Comparison of ENCODE assay signal across 20 cellular contexts in genomic region chr9:11946521-11946920, GRCh38.
"Had no signal": no experiment of that assay in that cellular context is flagged by ENCODE, and none has a peak within 500 bp of the region (broad histone marks: within the 10 kb centered on the region; RNA-seq: fewer than 3 reads in every experiment).

No MANE protein-coding gene starts in this region.

- H3K36me3 ChIP-seq: gastrocnemius medialis, neural progenitor cell, ovary, stomach, thyroid gland, uterus had no signal

- H3K4me1 Mint-ChIP-seq: activated CD8-positive, alpha-beta memory T cell treated with anti-CD3 and anti-CD28 coated beads, Interleukin-2, amount 10 ng/mL, durations not matched to agents 7 days and 5 days; mesothelial cell of epicardium; neural progenitor cell had no signal

- H3K4me1 ChIP-seq: gastrocnemius medialis, neural progenitor cell, stomach, thyroid gland, uterus had no signal

- H3K4me3 ChIP-seq: gastrocnemius medialis, neural progenitor cell, ovary, stomach, thyroid gland, uterus had no signal

- H3K27ac ChIP-seq: gastrocnemius medialis, neural progenitor cell, ovary, stomach, thyroid gland, uterus had no signal

- H3K27ac Mint-ChIP-seq: activated CD8-positive, alpha-beta memory T cell treated with anti-CD3 and anti-CD28 coated beads, Interleukin-2, amount 10 ng/mL, durations not matched to agents 7 days and 5 days; activated naive CD8-positive, alpha-beta T cell; activated T-cell treated with anti-CD3 and anti-CD28 coated beads, Interleukin-2, amount 50 U/mL, for 24 hours; effector memory CD8-positive, alpha-beta T cell; mesothelial cell of epicardium; neural progenitor cell had no signal

- H3K27me3 ChIP-seq: gastrocnemius medialis, neural progenitor cell, ovary, stomach, thyroid gland, uterus had no signal

- H3K27me3 Mint-ChIP-seq: activated CD8-positive, alpha-beta memory T cell treated with anti-CD3 and anti-CD28 coated beads, Interleukin-2, amount 10 ng/mL, durations not matched to agents 7 days and 5 days; activated naive CD8-positive, alpha-beta T cell; activated T-cell treated with anti-CD3 and anti-CD28 coated beads, Interleukin-2, amount 50 U/mL, for 24 hours; effector memory CD8-positive, alpha-beta T cell had no signal

- DNase-seq: activated CD4-positive, alpha-beta T cell treated with anti-CD3 and anti-CD28 coated beads, Interleukin-2, amount 50 U/mL, for 48 hours; activated CD4-positive, CD25-positive, alpha-beta regulatory T cell treated with anti-CD3 and anti-CD28 coated beads, Interleukin-2, amount 50 U/mL, for 72 hours; activated CD8-positive, alpha-beta memory T cell treated with anti-CD3 and anti-CD28 coated beads, Interleukin-2, amount 10 ng/mL, durations not matched to agents 7 days and 5 days; activated effector memory CD4-positive, alpha-beta T cell treated with Interleukin-2 at 50 U/mL for 16 hours; activated T-cell treated with anti-CD3 and anti-CD28 coated beads, Interleukin-2, amount 50 U/mL, for 24 hours; aorta; caudate nucleus; cortex of kidney; effector memory CD8-positive, alpha-beta T cell; erythroblast; gastrocnemius medialis; kidney; ovary; stimulated activated CD4-positive, alpha-beta T cell treated with anti-CD3 and anti-CD28 coated beads, Interleukin-4, amount 100 ng/mL, for 4 hours; stomach; thyroid gland; uterus had no signal

- H3K4me3 Mint-ChIP-seq: activated CD8-positive, alpha-beta memory T cell treated with anti-CD3 and anti-CD28 coated beads, Interleukin-2, amount 10 ng/mL, durations not matched to agents 7 days and 5 days; activated naive CD8-positive, alpha-beta T cell; activated T-cell treated with anti-CD3 and anti-CD28 coated beads, Interleukin-2, amount 50 U/mL, for 24 hours; effector memory CD8-positive, alpha-beta T cell; mesothelial cell of epicardium; neural progenitor cell had no signal

- H3K36me3 Mint-ChIP-seq: activated CD8-positive, alpha-beta memory T cell treated with anti-CD3 and anti-CD28 coated beads, Interleukin-2, amount 10 ng/mL, durations not matched to agents 7 days and 5 days; activated naive CD8-positive, alpha-beta T cell; neural progenitor cell had no signal

- H3K9me3 Mint-ChIP-seq: neural progenitor cell had no signal

- H3K9me3 ChIP-seq: gastrocnemius medialis, ovary, thyroid gland, uterus had no signal
